ENCODE assay signal across 19 cellular contexts in genomic region chr3:170078620-170079281, GRCh38. TPM values are rescaled to one million over a fixed set of nuclear protein-coding genes. Genes with fewer than 3 reads are reported as not detected.
DNase-seq lines count a peak whose midpoint lies in the region; ATAC-seq, FAIRE-seq and TF ChIP-seq lines count a peak whose summit lies in the region.
"Had no signal": no experiment of that assay in that cellular context is flagged by ENCODE, and none has a peak within 500 bp of the region (broad histone marks: within the 10 kb centered on the region; RNA-seq: fewer than 3 reads in every experiment).

No MANE protein-coding gene starts in this region.

- H3K27ac ChIP-seq in A673 (ENCODE audit: low read depth, low read length, poor library complexity, severe bottlenecking) (no peak overlapping the region), GM23338 (ENCODE audit: low read depth) (peak overlapping the region; percentile 28; the same call in 1 of the 2 replicates), SJCRH30 (no peak overlapping the region), kidney (ENCODE audit: low read depth in 2 of 2, low read length in 2 of 2) (peak overlapping the region; percentile 56 to 68)
- H3K27ac ChIP-seq: dorsolateral prefrontal cortex, tibial nerve had no signal

- CTCF ChIA-PET in A673 (lab: Charles Lee), result no interaction called here

- peaks cover 8% of the 10 kb centered on the region; the same call in 2 of the 3 replicates for H3K36me3 Mint-ChIP-seq in GM23338 (ENCODE audit: low read depth)

- no peaks in the 10 kb centered on the region for H4K20me1 ChIP-seq in GM23338 (replicated peaks; ENCODE audit: insufficient read depth)

- no peaks in the 10 kb centered on the region for H3K79me2 ChIP-seq in GM23338 (replicated peaks; ENCODE audit: insufficient read depth)

- POLR2A ChIA-PET in A673 (lab: Charles Lee; ENCODE audit: low non-redundant PET), result no interaction called here

- no peaks in the 10 kb centered on the region for H3F3A ChIP-seq in GM23338 (replicated peaks; ENCODE audit: low read depth)

- H3K4me1 Mint-ChIP-seq in GM23338, result peaks cover 9% of the 10 kb centered on the region

- no peak overlapping the region for H3K4me2 ChIP-seq in GM23338

- H3K27ac Mint-ChIP-seq in GM23338, result no peak overlapping the region; the same call in 1 of the 2 replicates
- H3K27ac Mint-ChIP-seq: activated T-helper 17 cell treated with anti-CD3 and anti-CD28 coated beads, Interleukin-2, amount 50 U/mL, for 72 hours; immature natural killer cell had no signal

- no peak overlapping the region for H3K9ac ChIP-seq in kidney (ENCODE audit: low read length in 2 of 2)

- H3K4me3 ChIP-seq in A673 (ENCODE audit: low read depth, low read length, poor library complexity, severe bottlenecking) (no peak overlapping the region), GM23338 (no peak overlapping the region), SJCRH30 (no peak overlapping the region), kidney (ENCODE audit: low read length in 2 of 2) (no peak overlapping the region)
- H3K4me3 ChIP-seq: dorsolateral prefrontal cortex, tibial nerve had no signal

- no peaks in the 10 kb centered on the region for H3K9me3 Mint-ChIP-seq in GM23338
- H3K9me3 Mint-ChIP-seq: activated T-helper 17 cell treated with anti-CD3 and anti-CD28 coated beads, Interleukin-2, amount 50 U/mL, for 72 hours; immature natural killer cell had no signal

- H3K36me3 ChIP-seq in A673 (ENCODE audit: insufficient read depth, low read length, poor library complexity, severe bottlenecking) (peaks cover 9% of the 10 kb centered on the region), GM23338 (ENCODE audit: insufficient read depth) (no peaks in the 10 kb centered on the region), SJCRH30 (no peaks in the 10 kb centered on the region), kidney (ENCODE audit: control insufficient read depth in 1 of 2, insufficient read depth in 2 of 2, low read length in 2 of 2) (no peaks in the 10 kb centered on the region)

- H3K4me1 ChIP-seq in A673 (ENCODE audit: insufficient read depth, low read length, poor library complexity, severe bottlenecking) (peaks cover 14% of the 10 kb centered on the region), GM23338 (ENCODE audit: insufficient read depth) (no peaks in the 10 kb centered on the region), SJCRH30 (peaks cover 6% of the 10 kb centered on the region; the same call in 1 of the 2 replicates), kidney (ENCODE audit: control insufficient read depth in 1 of 2, insufficient read depth in 1 of 2, low read depth in 1 of 2, low read length in 2 of 2) (peaks cover 21 to 25% of the 10 kb centered on the region in 2 donors)
- H3K4me1 ChIP-seq: tibial nerve had no signal

- FAIRE-seq in kidney (lab: Jason Lieb, UNC), result no peak

- H3K27me3 Mint-ChIP-seq in GM23338 (ENCODE audit: insufficient read depth, low read depth, poor library complexity), result no peaks in the 10 kb centered on the region
- H3K27me3 Mint-ChIP-seq: activated T-helper 17 cell treated with anti-CD3 and anti-CD28 coated beads, Interleukin-2, amount 50 U/mL, for 72 hours had no signal

- DNase-seq in A673 (ENCODE audit: low spot score) (peak; percentile 17), GM23338 (ENCODE audit: low spot score) (peak; percentile 57), SJCRH30 (peak; percentile 33 to 66), kidney (no peak), SKM-1 (lab: John Stamatoyannopoulos, UW; ENCODE audit: unreplicated experiment) (no peak), epidermal melanocyte (ENCODE audit: insufficient read length, low spot score) (no peak)
- DNase-seq: activated CD4-positive, alpha-beta T cell treated with anti-CD3 and anti-CD28 coated beads, Interleukin-2, amount 50 U/mL, for 1 hour; anterior cingulate cortex; dorsolateral prefrontal cortex; HCEC 1CT; immature natural killer cell; midbrain; MV-4-11; posterior cingulate gyrus; stimulated activated CD4-positive, alpha-beta T cell treated with anti-CD3 and anti-CD28 coated beads, Interleukin-1b, Interleukin-23, amount 100 ng/mL, for 48 hours had no signal

- no peak overlapping the region for H3K4me3 Mint-ChIP-seq in GM23338
- H3K4me3 Mint-ChIP-seq: activated T-helper 17 cell treated with anti-CD3 and anti-CD28 coated beads, Interleukin-2, amount 50 U/mL, for 72 hours; immature natural killer cell had no signal

- H3K9me3 ChIP-seq in A673 (ENCODE audit: low read depth, low read length, poor library complexity, severe bottlenecking) (no peaks in the 10 kb centered on the region), SJCRH30 (replicated peaks) (no peaks in the 10 kb centered on the region), kidney (ENCODE audit: control insufficient read depth in 1 of 2, low read length in 2 of 2) (no peaks in the 10 kb centered on the region)
- H3K9me3 ChIP-seq: tibial nerve had no signal

- H3K27me3 ChIP-seq in A673 (replicated peaks; ENCODE audit: insufficient read depth, low read depth, low read length, poor library complexity), result no peaks in the 10 kb centered on the region
- no peaks in the 10 kb centered on the region for H3K27me3 ChIP-seq in GM23338 (ENCODE audit: insufficient read depth)
- no peaks in the 10 kb centered on the region for H3K27me3 ChIP-seq in SJCRH30
- H3K27me3 ChIP-seq: dorsolateral prefrontal cortex, tibial nerve had no signal

- no peak overlapping the region for H2AFZ ChIP-seq in GM23338

- ATAC-seq in GM23338 (peak; percentile 91), GM19455 (IDR thresholded peaks at IDR 0.05; ENCODE audit: unreplicated experiment) (no peak), HG02798 (IDR thresholded peaks at IDR 0.05; ENCODE audit: poor library complexity, unreplicated experiment) (no peak)
- ATAC-seq: activated T-helper 17 cell treated with anti-CD3 and anti-CD28 coated beads, Interleukin-2, amount 50 U/mL, for 72 hours had no signal

- no peaks in the 10 kb centered on the region for H3K9me2 ChIP-seq in GM23338 (ENCODE audit: insufficient read depth)

- TF ChIP-seq CTCF in A673 (conservative IDR thresholded peaks at IDR 0.05; ENCODE audit: low read depth, low read length) (peak; percentile 35; the same call in 1 of the 2 replicates), GM23338 (conservative IDR thresholded peaks at IDR 0.05; ENCODE audit: low read depth in 2 of 2) (peak; percentile 63 to 67), kidney (IDR thresholded peaks at IDR 0.05; ENCODE audit: borderline replicate concordance, extremely low read depth, insufficient read depth) (peak; percentile 16)

- no TSS peak for BruUV-seq in A673 (replicated peaks; lab: Mats Ljungman, UMichigan)

- intact Hi-C loops in A673 (cut with micrococcal nuclease; ENCODE audit: unreplicated experiment) (loop anchor here (2.0 kb wide), 1 partner anchor 48 kb away; no protein-coding TSS in a partner anchor), kidney (cut with DNase I) (no loop called here)

TF ChIP-seq in GM23338, 12 proteins besides CTCF, POLR2A, EP300 and RAD21 (continues in another document):
- TF ChIP-seq ZNF114 (CRISPR knock-in tag; IDR thresholded peaks at IDR 0.05) (no peak), ZNF331 (CRISPR knock-in tag; IDR thresholded peaks at IDR 0.05; ENCODE audit: low read depth) (no peak), JUNB (IDR thresholded peaks at IDR 0.05; ENCODE audit: unreplicated experiment) (no peak), POLR2AphosphoS5 (IDR thresholded peaks at IDR 0.05; ENCODE audit: low read depth) (no peak), EZH2 (IDR thresholded peaks at IDR 0.05; ENCODE audit: low read depth, unreplicated experiment) (no peak), CREB1 (CRISPR knock-in tag; IDR thresholded peaks at IDR 0.05; ENCODE audit: low read depth) (no peak), NANOG (IDR thresholded peaks at IDR 0.05; ENCODE audit: borderline replicate concordance) (no peak), REST (IDR thresholded peaks at IDR 0.05; ENCODE audit: unreplicated experiment) (no peak)
- TF ChIP-seq, protein P1, sequence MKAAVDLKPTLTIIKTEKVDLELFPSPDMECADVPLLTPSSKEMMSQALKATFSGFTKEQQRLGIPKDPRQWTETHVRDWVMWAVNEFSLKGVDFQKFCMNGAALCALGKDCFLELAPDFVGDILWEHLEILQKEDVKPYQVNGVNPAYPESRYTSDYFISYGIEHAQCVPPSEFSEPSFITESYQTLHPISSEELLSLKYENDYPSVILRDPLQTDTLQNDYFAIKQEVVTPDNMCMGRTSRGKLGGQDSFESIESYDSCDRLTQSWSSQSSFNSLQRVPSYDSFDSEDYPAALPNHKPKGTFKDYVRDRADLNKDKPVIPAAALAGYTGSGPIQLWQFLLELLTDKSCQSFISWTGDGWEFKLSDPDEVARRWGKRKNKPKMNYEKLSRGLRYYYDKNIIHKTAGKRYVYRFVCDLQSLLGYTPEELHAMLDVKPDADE (IDR thresholded peaks at IDR 0.05), result no peak

RNA-seq across cellular contexts. Expression of gene GPR160, which starts 41.0 kb away (rescaled TPM):
- 6.7 and 11.2 TPM in 2 replicates for total RNA-seq in A673 (2021)
- total RNA-seq in GM23338 (2014; rRNA removed; shearing (Covaris generic)), result 55.7 and 77.0 TPM in 2 replicates
- 37.2 and 39.4 TPM in 2 replicates for polyA plus RNA-seq in GM23338 (2016; fragmentation: Nextera tagmentation; extraction: Ambion mirVana)
- total RNA-seq in SJCRH30 (2014; rRNA removed; shearing (Covaris generic)), result 0.33 and 0.40 TPM in 2 replicates
- total RNA-seq in kidney, result 24.9 TPM
- polyA plus RNA-seq in kidney (ENCODE audit: insufficient read depth, low read depth, low replicate concordance), result 23.7 TPM

Comparison
In these comparisons a context has a peak if more than half of its experiments do, and no peak if none do; other contexts are left out.
1. DNase-seq: peak in A673 (single experiment), GM23338 (single experiment) and SJCRH30 (2 of 2); none in kidney (single experiment), SKM-1 (single experiment) and epidermal melanocyte (single experiment).
2. H3K27ac ChIP-seq: peak in GM23338 (single experiment) and kidney (2 of 2); none in A673 (single experiment) and SJCRH30 (single experiment).
3. Peak in every context shown above with its lines, with median percentiles within 50 percentile points of each other: CTCF ChIP-seq.